8 cellular contexts compared by ENCODE assay signal in genomic region chr14:61342486-61342885, GRCh38.
DNase-seq lines count a peak whose midpoint lies in the region; ATAC-seq lines count a peak whose summit lies in the region.

No MANE protein-coding gene starts in this region.

- ATAC-seq in GM19351 (IDR thresholded peaks at IDR 0.05; ENCODE audit: unreplicated experiment) = peak; percentile 38
- ATAC-seq in effector memory CD8-positive, alpha-beta T cell (replicated peaks) = peak; percentile 74

- no peaks in the 10 kb centered on the region for H3K27me3 Mint-ChIP-seq in effector memory CD8-positive, alpha-beta T cell

- peak overlapping the region; percentile 75 to 80 for H3K4me3 Mint-ChIP-seq in effector memory CD8-positive, alpha-beta T cell

- peak; percentile 77 to 83 for DNase-seq in activated CD4-positive, alpha-beta T cell treated with anti-CD3 and anti-CD28 coated beads, Interleukin-2, amount 50 U/mL, for 48 hours
- peak; percentile 79 to 84 (median 81) for DNase-seq in effector memory CD8-positive, alpha-beta T cell
- peak; percentile 60 for DNase-seq in stimulated activated CD8-positive, alpha-beta memory T cell treated with anti-CD3 and anti-CD28 coated beads, Interleukin-12 subunit alpha, Interleukin-12 subunit beta, amount 100 ng/mL, for 24 hours (ENCODE audit: extremely low read depth)
- DNase-seq in NCI-H510A (lab: John Stamatoyannopoulos, UW) = no peak
- DNase-seq in GM19240 (ENCODE audit: insufficient read length, low spot score) = no peak
- DNase-seq in NCI-H2107 (lab: John Stamatoyannopoulos, UW) = no peak
- no peak for DNase-seq in ecto neural progenitor cell (ENCODE audit: low spot score)

- H3K9me3 Mint-ChIP-seq in effector memory CD8-positive, alpha-beta T cell = no peaks in the 10 kb centered on the region

- peak overlapping the region; percentile 94 to 95 for H3K27ac Mint-ChIP-seq in effector memory CD8-positive, alpha-beta T cell

- H3K4me1 Mint-ChIP-seq in effector memory CD8-positive, alpha-beta T cell (ENCODE audit: low read depth in 2 of 2) = peaks cover 85 to 92% of the 10 kb centered on the region in 2 donors

- H3K36me3 Mint-ChIP-seq in effector memory CD8-positive, alpha-beta T cell (ENCODE audit: insufficient read depth) = peaks cover 68% of the 10 kb centered on the region

Comparison
In these comparisons a context has a peak if more than half of its experiments do, and no peak if none do; other contexts are left out.
1. DNase-seq: peak in activated CD4-positive, alpha-beta T cell treated with anti-CD3 and anti-CD28 coated beads, Interleukin-2, amount 50 U/mL, for 48 hours (2 of 2), effector memory CD8-positive, alpha-beta T cell (3 of 3) and stimulated activated CD8-positive, alpha-beta memory T cell treated with anti-CD3 and anti-CD28 coated beads, Interleukin-12 subunit alpha, Interleukin-12 subunit beta, amount 100 ng/mL, for 24 hours (single experiment); none in NCI-H510A (single experiment), GM19240 (single experiment), NCI-H2107 (single experiment) and ecto neural progenitor cell (single experiment).